ENCODE assay signal across 9 cellular contexts in genomic region chr17:76559460-76559859, GRCh38. TPM values are rescaled to one million over a fixed set of nuclear protein-coding genes. Genes with fewer than 3 reads are reported as not detected.
DNase-seq lines count a peak whose midpoint lies in the region; ATAC-seq and TF ChIP-seq lines count a peak whose summit lies in the region.
"Not testable (repeated sequence)": the region's sequence is repeated elsewhere in the genome, so short reads cannot be mapped to it uniquely, and the experiment has no call there.
"Had no signal": no experiment of that assay in that cellular context is flagged by ENCODE, and none has a peak within 500 bp of the region (broad histone marks: within the 10 kb centered on the region; RNA-seq: fewer than 3 reads in every experiment).

No MANE protein-coding gene starts in this region.

- CTCF ChIA-PET in CD4-positive, alpha-beta T cell (lab: Charles Lee) = interaction anchor here (1.3 to 2.4 kb wide), 2 partner anchors 36 to 65 kb away, joined by 6 to 10 read pairs; no protein-coding TSS in a partner anchor
- CTCF ChIA-PET in IMR-90 (lab: Yijun Ruan, JAX) = interaction anchor here (1.1 to 4.6 kb wide), 2 partner anchors 65 to 154 kb away, joined by 3 to 19 read pairs; no protein-coding TSS in a partner anchor

- not testable (repeated sequence) for H3K9me3 Mint-ChIP-seq in CD4-positive, alpha-beta T cell; T-helper 1 cell treated with Interleukin-12 subunit alpha and Interleukin-12 subunit beta and Interleukin-4 antibody, amounts not matched to agents 30 μg/mL and 1 μg/mL, for 36 hours; activated naive CD4-positive, alpha-beta T cell treated with anti-CD3 and anti-CD28 coated beads, Interleukin-2, amount 50 U/mL, for 72 hours; effector memory CD8-positive, alpha-beta T cell; nephron progenitor cell

- not testable (repeated sequence) for H2AK5ac ChIP-seq in IMR-90 (ENCODE audit: low read depth, low read length)

- in situ Hi-C loops in IMR-90 (cut with MboI; ENCODE audit: low sequenced_read_pairs) = not testable (repeated sequence)

- H3K18ac ChIP-seq in IMR-90 (ENCODE audit: low read depth, low read length) = not testable (repeated sequence)

- peaks cover 17% of the 10 kb centered on the region for H3K36me3 ChIP-seq in IMR-90 (ENCODE audit: control insufficient read depth, insufficient read depth, low read length)
- peaks cover 0 to 17% (median under 1%) of the 10 kb centered on the region in 3 donors for H3K36me3 ChIP-seq in tibial nerve

- ATAC-seq in CD4-positive, alpha-beta T cell (ENCODE audit: poor library complexity); IMR-90 (ENCODE audit: low read depth); activated naive CD4-positive, alpha-beta T cell treated with anti-CD3 and anti-CD28 coated beads, Interleukin-2, amount 50 U/mL, for 72 hours; effector memory CD8-positive, alpha-beta T cell (replicated peaks); right cardiac atrium: not testable (repeated sequence)

- H3K4me3 ChIP-seq in IMR-90 (ENCODE audit: insufficient read depth, low read depth, low read length); right cardiac atrium (ENCODE audit: low read length): not testable (repeated sequence)
- peak overlapping the region in 2 of 4 donors; percentile 52 to 73 for H3K4me3 ChIP-seq in tibial nerve

- not testable (repeated sequence) for BruUV-seq in IMR-90 (replicated peaks; lab: Mats Ljungman, UMichigan)

- WGBS in IMR-90 (ENCODE audit: extremely low coverage in 2 of 2, insufficient read length in 1 of 2), 2 experiments = 100% methylated on average over 1 of the region's 7 CpGs; no CpG with 5 or more reads in 1 of the 2 experiments
- 77% methylated on average over 7 of the region's 7 CpGs for WGBS in right cardiac atrium
- 48 to 68% methylated on average over 7 of the region's 7 CpGs for WGBS in tibial nerve, 2 donors

- peak overlapping the region; percentile 9; the same call in 1 of the 2 replicates for H3K9ac ChIP-seq in IMR-90 (ENCODE audit: low read depth, low read length)

- DNase-seq in CD4-positive, alpha-beta T cell; IMR-90; activated naive CD4-positive, alpha-beta T cell treated with anti-CD3 and anti-CD28 coated beads, Interleukin-2, amount 50 U/mL, for 72 hours (ENCODE audit: low spot score in 2 of 2); effector memory CD8-positive, alpha-beta T cell; right cardiac atrium; nephron progenitor cell; tibial nerve (ENCODE audit: low spot score in 2 of 2): not testable (repeated sequence)

- H3K27me3 ChIP-seq in CD4-positive, alpha-beta T cell (ENCODE audit: control insufficient read depth, insufficient read depth, low read length); IMR-90 (ENCODE audit: control insufficient read depth, insufficient read depth, low read length); right cardiac atrium (ENCODE audit: control insufficient read depth, insufficient read depth); tibial nerve: not testable (repeated sequence)

- H2AK9ac ChIP-seq in IMR-90 (replicated peaks; ENCODE audit: low read depth, low read length, poor library complexity) = not testable (repeated sequence)

- not testable (repeated sequence) for H3K56ac ChIP-seq in IMR-90 (ENCODE audit: extremely low read depth, insufficient read depth, low read length)

- peak overlapping the region; percentile 96 for H3K4me3 Mint-ChIP-seq in CD4-positive, alpha-beta T cell
- H3K4me3 Mint-ChIP-seq in T-helper 1 cell treated with Interleukin-12 subunit alpha and Interleukin-12 subunit beta and Interleukin-4 antibody, amounts not matched to agents 30 μg/mL and 1 μg/mL, for 36 hours = peak overlapping the region; percentile 97
- H3K4me3 Mint-ChIP-seq in effector memory CD8-positive, alpha-beta T cell = peak overlapping the region; percentile 96 to 100
- peak overlapping the region; percentile 99 for H3K4me3 Mint-ChIP-seq in nephron progenitor cell

- H4K20me1 ChIP-seq in IMR-90 (ENCODE audit: insufficient read depth, low read length) = peaks cover 51% of the 10 kb centered on the region

- not testable (repeated sequence) for H4K5ac ChIP-seq in IMR-90 (ENCODE audit: low read depth, low read length)

- H2BK5ac ChIP-seq in IMR-90 (ENCODE audit: low read depth, low read length, poor library complexity, severe bottlenecking) = not testable (repeated sequence)

- not testable (repeated sequence) for TF ChIP-seq POLR2A in IMR-90 (IDR thresholded peaks at IDR 0.05; ENCODE audit: low read depth, low read length); tibial nerve (IDR thresholded peaks at IDR 0.05)

- not testable (repeated sequence) for H3K4ac ChIP-seq in IMR-90 (ENCODE audit: low read depth, low read length)

- not testable (repeated sequence) for TF ChIP-seq EP300 in tibial nerve (IDR thresholded peaks at IDR 0.05)

- not testable (repeated sequence) for H2BK15ac ChIP-seq in IMR-90 (ENCODE audit: low read depth, low read length)

- H2BK120ac ChIP-seq in IMR-90 (ENCODE audit: low read depth, low read length) = not testable (repeated sequence)

- not testable (repeated sequence) for TF ChIP-seq CTCF in CD4-positive, alpha-beta T cell (IDR thresholded peaks at IDR 0.05); IMR-90 (conservative IDR thresholded peaks at IDR 0.05; ENCODE audit: low read depth, low read length); nephron progenitor cell (IDR thresholded peaks at IDR 0.05); tibial nerve (IDR thresholded peaks at IDR 0.05)

- H3K27ac ChIP-seq in CD4-positive, alpha-beta T cell (ENCODE audit: low read depth, low read length); IMR-90 (ENCODE audit: insufficient read depth, low read length): not testable (repeated sequence)
- H3K27ac ChIP-seq in right cardiac atrium (ENCODE audit: low read length) (peak overlapping the region; percentile 71), tibial nerve (peak overlapping the region; percentile 36 to 95 (median 84))

- H3K27ac Mint-ChIP-seq in CD4-positive, alpha-beta T cell = peak overlapping the region; percentile 97
- not testable (repeated sequence) for H3K27ac Mint-ChIP-seq in T-helper 1 cell treated with Interleukin-12 subunit alpha and Interleukin-12 subunit beta and Interleukin-4 antibody, amounts not matched to agents 30 μg/mL and 1 μg/mL, for 36 hours; nephron progenitor cell
- peak overlapping the region; percentile 85 to 99 for H3K27ac Mint-ChIP-seq in activated naive CD4-positive, alpha-beta T cell treated with anti-CD3 and anti-CD28 coated beads, Interleukin-2, amount 50 U/mL, for 72 hours
- H3K27ac Mint-ChIP-seq in effector memory CD8-positive, alpha-beta T cell = peak overlapping the region; percentile 99

- intact Hi-C loops in CD4-positive, alpha-beta T cell (cut with DNase I, micrococcal nuclease) = loop anchor here (2.0 to 5.0 kb wide), 4 partner anchors 42 to 155 kb away; no protein-coding TSS in a partner anchor
- intact Hi-C loops in IMR-90 (cut with micrococcal nuclease) (loop anchor here (2.0 to 5.0 kb wide), 2 partner anchors 113 to 151 kb away; partner anchors contain the start of gene MXRA7), right cardiac atrium (cut with DNase I) (loop anchor here in 2 of 4 donors (5.0 to 10.0 kb wide), 4 partner anchors 37 to 155 kb away; partner anchors contain the start of gene MXRA7 (in 1 of the 2))

- H3K4me1 ChIP-seq in IMR-90 (ENCODE audit: control insufficient read depth, insufficient read depth, low read length) (peaks cover 19% of the 10 kb centered on the region), tibial nerve (peaks cover 0 to 61% (median 33%) of the 10 kb centered on the region in 4 donors)
- H3K4me1 ChIP-seq in right cardiac atrium (ENCODE audit: control insufficient read depth, insufficient read depth, low read length) = not testable (repeated sequence)

- H3K4me2 ChIP-seq in IMR-90 (ENCODE audit: low read depth, low read length) = peak overlapping the region; percentile 64

- POLR2A ChIA-PET in CD4-positive, alpha-beta T cell (lab: Charles Lee) = interaction anchor here (0.6 to 1.2 kb wide), 3 partner anchors 27 to 167 kb away, joined by 3 to 4 read pairs (median 3); no protein-coding TSS in a partner anchor
- POLR2A ChIA-PET in IMR-90 (lab: Charles Lee; ENCODE audit: unreplicated experiment) = interaction anchor here (0.6 kb wide), 1 partner anchor 292 kb away, joined by 3 read pairs; no protein-coding TSS in a partner anchor

- H4K91ac ChIP-seq in IMR-90 (ENCODE audit: insufficient read depth, low read depth, low read length) = not testable (repeated sequence)

- H3K9me1 ChIP-seq in IMR-90 (ENCODE audit: insufficient read depth, low read length) = not testable (repeated sequence)

- H4K8ac ChIP-seq in IMR-90 (ENCODE audit: low read depth in 2 of 2, low read length in 2 of 2) = not testable (repeated sequence)

- dilution Hi-C loops in IMR-90 (cut with HindIII; ENCODE audit: low sequenced_read_pairs, unreplicated experiment) = not testable (repeated sequence)

- not testable (repeated sequence) for H2BK20ac ChIP-seq in IMR-90 (ENCODE audit: low read depth, low read length)

- not testable (repeated sequence) for TF ChIP-seq RAD21 in IMR-90 (IDR thresholded peaks at IDR 0.05; ENCODE audit: low read length)

- peaks cover 9 to 51% of the 10 kb centered on the region in 2 experiments for H3K79me1 ChIP-seq in IMR-90 (ENCODE audit: low read depth in 1 of 2, low read length in 2 of 2)

- peaks cover 58% of the 10 kb centered on the region for H3K36me3 Mint-ChIP-seq in CD4-positive, alpha-beta T cell (ENCODE audit: low read depth)
- peaks cover 46% of the 10 kb centered on the region for H3K36me3 Mint-ChIP-seq in T-helper 1 cell treated with Interleukin-12 subunit alpha and Interleukin-12 subunit beta and Interleukin-4 antibody, amounts not matched to agents 30 μg/mL and 1 μg/mL, for 36 hours (ENCODE audit: low read depth)
- peaks cover 42 to 64% of the 10 kb centered on the region in 2 donors for H3K36me3 Mint-ChIP-seq in activated naive CD4-positive, alpha-beta T cell treated with anti-CD3 and anti-CD28 coated beads, Interleukin-2, amount 50 U/mL, for 72 hours
- H3K36me3 Mint-ChIP-seq in effector memory CD8-positive, alpha-beta T cell (ENCODE audit: insufficient read depth) = peaks cover 61% of the 10 kb centered on the region
- H3K36me3 Mint-ChIP-seq in nephron progenitor cell (ENCODE audit: low read depth) = peaks cover 40% of the 10 kb centered on the region

- not testable (repeated sequence) for H3K27me3 Mint-ChIP-seq in CD4-positive, alpha-beta T cell; T-helper 1 cell treated with Interleukin-12 subunit alpha and Interleukin-12 subunit beta and Interleukin-4 antibody, amounts not matched to agents 30 μg/mL and 1 μg/mL, for 36 hours (ENCODE audit: low read depth); effector memory CD8-positive, alpha-beta T cell; nephron progenitor cell (ENCODE audit: low read depth, poor library complexity)

- H2AFZ ChIP-seq in IMR-90 (replicated peaks; ENCODE audit: low read length, poor library complexity) = not testable (repeated sequence)

- not testable (repeated sequence) for H3K9me3 ChIP-seq in CD4-positive, alpha-beta T cell (ENCODE audit: control insufficient read depth, low read length); IMR-90 (ENCODE audit: control insufficient read depth, insufficient read depth, low read length); right cardiac atrium (ENCODE audit: control insufficient read depth, low read length); tibial nerve

- not testable (repeated sequence) for H3K14ac ChIP-seq in IMR-90 (replicated peaks; ENCODE audit: low read depth, low read length)

- H3K4me1 Mint-ChIP-seq in CD4-positive, alpha-beta T cell (ENCODE audit: low read depth) = peaks cover 68% of the 10 kb centered on the region
- H3K4me1 Mint-ChIP-seq in T-helper 1 cell treated with Interleukin-12 subunit alpha and Interleukin-12 subunit beta and Interleukin-4 antibody, amounts not matched to agents 30 μg/mL and 1 μg/mL, for 36 hours (ENCODE audit: low read depth) = peaks cover 52% of the 10 kb centered on the region
- H3K4me1 Mint-ChIP-seq in effector memory CD8-positive, alpha-beta T cell (ENCODE audit: low read depth in 2 of 2) = peaks cover 51 to 62% of the 10 kb centered on the region in 2 donors
- peaks cover 56% of the 10 kb centered on the region for H3K4me1 Mint-ChIP-seq in nephron progenitor cell

- H3K23ac ChIP-seq in IMR-90 (ENCODE audit: low read depth, low read length) = not testable (repeated sequence)

RNA-seq across cellular contexts. Expression of gene PRCD, which starts 19.6 kb away (rescaled TPM):
- total RNA-seq in CD4-positive, alpha-beta T cell = not detected
- total RNA-seq in IMR-90 (2012; rRNA removed) (under 0.01 TPM in 1 of 2 replicates, not detected in the other), right cardiac atrium (10 to 100 TPM in 3 of 4 donors, 1 to 10 TPM in 1; 6.1 to 11.6 (median 10.9) TPM), tibial nerve (10 to 100 TPM in 3 of 4 donors, 1 to 10 TPM in 1; 6.6 to 23.5 (median 14.1) TPM)
- polyA plus RNA-seq in IMR-90 (2012; rRNA removed) (0.32 TPM in 2 replicates), right cardiac atrium (9.8 TPM)
- 0.24 and 0.26 TPM in 2 replicates for polyA plus RNA-seq in IMR-90 (2012; cell fraction: cytosol; rRNA removed)
- polyA plus RNA-seq in IMR-90 (2012; cell fraction: nucleus; rRNA removed; ENCODE audit: low replicate concordance) = 1.4 and 3.8 TPM in 2 replicates
- total RNA-seq in activated naive CD4-positive, alpha-beta T cell treated with anti-CD3 and anti-CD28 coated beads, Interleukin-2, amount 50 U/mL, for 72 hours = not detected

RNA-seq across cellular contexts. Expression of gene CYGB, which starts 22.0 kb away (rescaled TPM):
- total RNA-seq in CD4-positive, alpha-beta T cell = not detected
- 1.3 and 1.7 TPM in 2 replicates for total RNA-seq in IMR-90 (2012; rRNA removed)
- 2.9 and 3.5 TPM in 2 replicates for polyA plus RNA-seq in IMR-90 (2012; rRNA removed)
- 3.6 and 4.3 TPM in 2 replicates for polyA plus RNA-seq in IMR-90 (2012; cell fraction: cytosol; rRNA removed)
- polyA plus RNA-seq in IMR-90 (2012; cell fraction: nucleus; rRNA removed; ENCODE audit: low replicate concordance) = 1.2 and 1.9 TPM in 2 replicates
- total RNA-seq in activated naive CD4-positive, alpha-beta T cell treated with anti-CD3 and anti-CD28 coated beads, Interleukin-2, amount 50 U/mL, for 72 hours = not detected
- 10 to 100 TPM; 46.6 to 83.9 (median 67.3) TPM for total RNA-seq in right cardiac atrium
- 58.7 TPM for polyA plus RNA-seq in right cardiac atrium
- total RNA-seq in tibial nerve = 10 to 100 TPM; 40.2 to 59.2 (median 48.8) TPM
- total RNA-seq: activated CD8-positive, alpha-beta memory T cell treated with anti-CD3 and anti-CD28 coated beads for 36 hours had no signal

RNA-seq across cellular contexts. Expression of gene ST6GALNAC2, which starts 26.2 kb away (rescaled TPM):
- 1 to 10 TPM in 1 of 2 experiments, under 1 TPM in 1; 0.49 to 1.2 TPM for total RNA-seq in CD4-positive, alpha-beta T cell
- total RNA-seq in IMR-90 (2012; rRNA removed) (not detected in 2 replicates), right cardiac atrium (1 to 10 TPM; 4.0 to 5.8 (median 5.5) TPM), tibial nerve (100 to 1,000 TPM in 1 of 4 donors, 10 to 100 TPM in 3; 58.5 to 128 (median 69.1) TPM)
- polyA plus RNA-seq in IMR-90 (2012; rRNA removed) (0.10 TPM in 1 of 2 replicates, not detected in the other), right cardiac atrium (4.2 TPM)
- polyA plus RNA-seq in IMR-90 (2012; cell fraction: cytosol; rRNA removed) = 0.06 and 0.18 TPM in 2 replicates
- 0.03 and 0.25 TPM in 2 replicates for polyA plus RNA-seq in IMR-90 (2012; cell fraction: nucleus; rRNA removed; ENCODE audit: low replicate concordance)
- not detected for total RNA-seq in activated naive CD4-positive, alpha-beta T cell treated with anti-CD3 and anti-CD28 coated beads, Interleukin-2, amount 50 U/mL, for 72 hours
- total RNA-seq: activated CD8-positive, alpha-beta memory T cell treated with anti-CD3 and anti-CD28 coated beads for 36 hours had no signal

RNA-seq across cellular contexts. Expression of gene RHBDF2, which starts 58.2 kb away (rescaled TPM):
- 10 to 100 TPM; 22.6 to 24.9 TPM for total RNA-seq in CD4-positive, alpha-beta T cell
- total RNA-seq in IMR-90 (2012; rRNA removed) = 1.3 and 1.4 TPM in 2 replicates
- polyA plus RNA-seq in IMR-90 (2012; rRNA removed) = 8.3 and 10.0 TPM in 2 replicates
- polyA plus RNA-seq in IMR-90 (2012; cell fraction: cytosol; rRNA removed) = 6.7 and 10.1 TPM in 2 replicates
- polyA plus RNA-seq in IMR-90 (2012; cell fraction: nucleus; rRNA removed; ENCODE audit: low replicate concordance) = 29.5 and 54.3 TPM in 2 replicates
- 10 to 100 TPM; 30.4 to 43.1 TPM for total RNA-seq in activated naive CD4-positive, alpha-beta T cell treated with anti-CD3 and anti-CD28 coated beads, Interleukin-2, amount 50 U/mL, for 72 hours
- 10 to 100 TPM; 10.2 to 16.4 (median 12.8) TPM for total RNA-seq in right cardiac atrium
- polyA plus RNA-seq in right cardiac atrium = 11.2 TPM
- 10 to 100 TPM; 33.1 to 99.0 (median 73.5) TPM for total RNA-seq in tibial nerve

Comparison
In these comparisons a context has a peak if more than half of its experiments do, and no peak if none do; other contexts are left out.
1. RNA of gene CYGB, which starts 22.0 kb away (total RNA-seq): 46.6 to 83.9 TPM in right cardiac atrium and 40.2 to 59.2 TPM in tibial nerve; 1.3 to 1.7 TPM in IMR-90, not detected in activated naive CD4-positive, alpha-beta T cell treated with anti-CD3 and anti-CD28 coated beads, Interleukin-2, amount 50 U/mL, for 72 hours and not detected in CD4-positive, alpha-beta T cell; every median in the first group is over 10 times any median in the second.
2. RNA of gene ST6GALNAC2, which starts 26.2 kb away (total RNA-seq): 58.5 to 128 TPM in tibial nerve; 4.0 to 5.8 TPM in right cardiac atrium, 0.49 to 1.2 TPM in CD4-positive, alpha-beta T cell, not detected in activated naive CD4-positive, alpha-beta T cell treated with anti-CD3 and anti-CD28 coated beads, Interleukin-2, amount 50 U/mL, for 72 hours and not detected in IMR-90; every median in the first group is over 4 times any median in the second.
3. Peak in every context shown above with its lines, with median percentiles within 50 percentile points of each other: H3K4me3 Mint-ChIP-seq.